Comparison of ENCODE assay signal across 17 cellular contexts in the genomic region with DNA sequence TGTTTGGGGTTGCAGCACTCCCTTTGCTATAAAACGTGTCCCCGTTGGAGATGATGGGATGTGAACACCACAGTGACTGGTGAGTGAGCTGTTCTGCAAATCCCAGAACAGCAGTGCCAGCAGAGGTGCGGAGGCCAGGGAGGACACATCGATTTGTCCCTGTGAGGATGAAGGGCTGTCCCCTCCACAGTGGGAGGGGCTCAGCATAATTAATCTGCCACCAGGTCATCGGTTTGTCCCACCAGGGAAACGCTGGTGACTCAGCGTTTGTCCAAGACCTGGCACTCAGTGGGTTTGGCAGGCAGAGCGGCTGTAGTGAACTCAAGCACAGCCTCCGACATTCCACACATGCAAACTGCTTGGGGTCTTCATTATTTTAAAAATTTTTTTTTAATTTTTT.
"Had no signal": no experiment of that assay in that cellular context is flagged by ENCODE, and none has a peak within 500 bp of the region (broad histone marks: within the 10 kb centered on the region; RNA-seq: fewer than 3 reads in every experiment).

No MANE protein-coding gene starts in this region.

- H3K27ac ChIP-seq: breast epithelium, foreskin keratinocyte had no signal

- H3K9me3 ChIP-seq: breast epithelium had no signal

- DNase-seq: activated CD4-positive, alpha-beta T cell treated with anti-CD3 and anti-CD28 coated beads for 4 hours; activated naive CD4-positive, alpha-beta T cell; activated T-cell treated with anti-CD3 and anti-CD28 coated beads, Interleukin-2, amount 50 U/mL, for 48 hours; effector memory CD4-positive, alpha-beta T cell; foreskin keratinocyte; mammary epithelial cell; occipital lobe; stimulated activated CD4-positive, alpha-beta T cell treated with anti-CD3 and anti-CD28 coated beads, Interleukin-4, amount 100 ng/mL, for 1 hour; stimulated activated naive B cell treated with anti-CD40 and anti-IgM and Interleukin-4, amounts not matched to agents 10 μg/mL and 1 μg/mL and 100 μg/mL, for 72 hours; substantia nigra; T-helper 2 cell had no signal

- H3K4me1 ChIP-seq: breast epithelium, foreskin keratinocyte had no signal

- H3K27ac Mint-ChIP-seq: activated CD8-positive, alpha-beta T cell treated with anti-CD3 and anti-CD28 coated beads for 36 hours; dendritic cell treated with granulocyte-macrophage colony-stimulating factor and Interleukin-4, amounts not matched to agents 40 ng/mL and 50 ng/mL, for 4 days; natural killer cell treated with Interleukin-12 subunit alpha and Interleukin-12 subunit beta and Interleukin-15 and Interleukin-18, amount 100 ng/mL, for 72 hours; stimulated activated naive B cell treated with anti-CD40 and anti-IgM and Interleukin-4, amounts not matched to agents 10 μg/mL and 1 μg/mL and 100 μg/mL, for 72 hours; type B pancreatic cell; WTC11 had no signal

- H3K36me3 ChIP-seq: breast epithelium had no signal

- H3K4me1 Mint-ChIP-seq: stimulated activated naive B cell treated with anti-CD40 and anti-IgM and Interleukin-4, amounts not matched to agents 10 μg/mL and 1 μg/mL and 100 μg/mL, for 72 hours; WTC11 had no signal

- ATAC-seq: foreskin keratinocyte; natural killer cell treated with Interleukin-12 subunit alpha and Interleukin-12 subunit beta and Interleukin-15 and Interleukin-18, amount 100 ng/mL, for 72 hours; stimulated activated naive B cell treated with anti-CD40 and anti-IgM and Interleukin-4, amounts not matched to agents 10 μg/mL and 1 μg/mL and 100 μg/mL, for 72 hours; WTC11 had no signal

- H3K4me3 Mint-ChIP-seq: activated CD8-positive, alpha-beta T cell treated with anti-CD3 and anti-CD28 coated beads for 36 hours; dendritic cell treated with granulocyte-macrophage colony-stimulating factor and Interleukin-4, amounts not matched to agents 40 ng/mL and 50 ng/mL, for 4 days; natural killer cell treated with Interleukin-12 subunit alpha and Interleukin-12 subunit beta and Interleukin-15 and Interleukin-18, amount 100 ng/mL, for 72 hours; stimulated activated naive B cell treated with anti-CD40 and anti-IgM and Interleukin-4, amounts not matched to agents 10 μg/mL and 1 μg/mL and 100 μg/mL, for 72 hours; type B pancreatic cell; WTC11 had no signal

- H3K9me3 Mint-ChIP-seq: activated CD8-positive, alpha-beta T cell treated with anti-CD3 and anti-CD28 coated beads for 36 hours; dendritic cell treated with granulocyte-macrophage colony-stimulating factor and Interleukin-4, amounts not matched to agents 40 ng/mL and 50 ng/mL, for 4 days; natural killer cell treated with Interleukin-12 subunit alpha and Interleukin-12 subunit beta and Interleukin-15 and Interleukin-18, amount 100 ng/mL, for 72 hours; stimulated activated naive B cell treated with anti-CD40 and anti-IgM and Interleukin-4, amounts not matched to agents 10 μg/mL and 1 μg/mL and 100 μg/mL, for 72 hours; type B pancreatic cell; WTC11 had no signal

- H3K4me3 ChIP-seq: breast epithelium had no signal

- H3K27me3 ChIP-seq: breast epithelium had no signal

- H3K36me3 Mint-ChIP-seq: natural killer cell treated with Interleukin-12 subunit alpha and Interleukin-12 subunit beta and Interleukin-15 and Interleukin-18, amount 100 ng/mL, for 72 hours; stimulated activated naive B cell treated with anti-CD40 and anti-IgM and Interleukin-4, amounts not matched to agents 10 μg/mL and 1 μg/mL and 100 μg/mL, for 72 hours; type B pancreatic cell; WTC11 had no signal

- H3K27me3 Mint-ChIP-seq: activated CD8-positive, alpha-beta T cell treated with anti-CD3 and anti-CD28 coated beads for 36 hours; natural killer cell treated with Interleukin-12 subunit alpha and Interleukin-12 subunit beta and Interleukin-15 and Interleukin-18, amount 100 ng/mL, for 72 hours had no signal
